In the genomic region with DNA sequence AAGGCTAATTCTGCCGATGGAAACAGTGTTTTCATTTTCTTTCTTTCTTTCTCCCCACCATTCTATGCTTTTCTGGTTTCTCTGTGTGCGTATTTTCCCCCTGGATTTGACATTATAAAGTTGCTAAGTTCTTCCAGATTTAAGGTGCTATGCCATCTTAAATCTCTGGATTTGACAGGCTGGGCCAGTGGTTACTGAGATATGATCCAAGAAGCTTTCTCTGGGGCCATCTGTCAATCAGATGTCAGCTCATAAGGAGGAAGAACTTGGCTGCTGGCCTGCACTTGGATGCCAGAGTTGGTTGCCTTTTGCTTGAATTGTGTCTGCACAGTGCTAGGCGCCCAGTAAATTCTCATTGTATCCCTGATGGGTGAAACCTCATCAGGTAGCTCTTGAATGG, we compare ENCODE assay signal across 33 cellular contexts. TPM values are rescaled to one million over a fixed set of nuclear protein-coding genes. Genes with fewer than 3 reads are reported as not detected.
"Had no signal": no experiment of that assay in that cellular context is flagged by ENCODE, and none has a peak within 500 bp of the region (broad histone marks: within the 10 kb centered on the region; RNA-seq: fewer than 3 reads in every experiment).

No MANE protein-coding gene starts in this region.

- H3K36me3 Mint-ChIP-seq: activated CD8-positive, alpha-beta memory T cell treated with anti-CD3 and anti-CD28 coated beads, Interleukin-2, amount 10 ng/mL, durations not matched to agents 7 days and 5 days; activated naive CD4-positive, alpha-beta T cell treated with anti-CD3 and anti-CD28 coated beads, Interleukin-2, amount 50 U/mL, for 24 hours; activated naive CD8-positive, alpha-beta T cell treated with anti-CD3 and anti-CD28 coated beads, Interleukin-2, amount 10 ng/mL, durations not matched to agents 7 days and 5 days had no signal

- H3K4me3 Mint-ChIP-seq: activated CD4-positive, alpha-beta memory T cell treated with anti-CD3 and anti-CD28 coated beads, Interleukin-2, amount 10 ng/mL, durations not matched to agents 7 days and 5 days; activated CD8-positive, alpha-beta memory T cell treated with anti-CD3 and anti-CD28 coated beads, Interleukin-2, amount 10 ng/mL, durations not matched to agents 7 days and 5 days; activated naive CD4-positive, alpha-beta T cell treated with anti-CD3 and anti-CD28 coated beads, Interleukin-2, amount 50 U/mL, for 24 hours; activated naive CD8-positive, alpha-beta T cell treated with anti-CD3 and anti-CD28 coated beads, Interleukin-2, amount 10 ng/mL, durations not matched to agents 7 days and 5 days; activated T-cell treated with anti-CD3 and anti-CD28 coated beads, Interleukin-2, amount 50 U/mL, for 24 hours had no signal

- H3K27ac ChIP-seq: ascending aorta, breast epithelium, SJCRH30, SK-N-MC, WERI-Rb-1 had no signal

- H3K4me1 ChIP-seq: ascending aorta, breast epithelium, SJCRH30 had no signal

- H3K27ac Mint-ChIP-seq: activated CD4-positive, alpha-beta memory T cell treated with anti-CD3 and anti-CD28 coated beads, Interleukin-2, amount 10 ng/mL, durations not matched to agents 7 days and 5 days; activated CD8-positive, alpha-beta memory T cell treated with anti-CD3 and anti-CD28 coated beads, Interleukin-2, amount 10 ng/mL, durations not matched to agents 7 days and 5 days; activated naive CD4-positive, alpha-beta T cell treated with anti-CD3 and anti-CD28 coated beads, Interleukin-2, amount 50 U/mL, for 24 hours; activated naive CD8-positive, alpha-beta T cell treated with anti-CD3 and anti-CD28 coated beads, Interleukin-2, amount 10 ng/mL, durations not matched to agents 7 days and 5 days; activated T-cell treated with anti-CD3 and anti-CD28 coated beads, Interleukin-2, amount 50 U/mL, for 24 hours; activated T-helper 2 cell treated with anti-CD3 and anti-CD28 coated beads, Interferon-gamma antibody, Interleukin-2, Interleukin-4, amounts not matched to agents 10 μg/mL and 5 μg/mL and 100 μg/mL, durations not matched to agents 14 hours and 24 hours and 36 hours had no signal

- H3K9me3 Mint-ChIP-seq: activated CD4-positive, alpha-beta memory T cell treated with anti-CD3 and anti-CD28 coated beads, Interleukin-2, amount 10 ng/mL, durations not matched to agents 7 days and 5 days; activated naive CD4-positive, alpha-beta T cell treated with anti-CD3 and anti-CD28 coated beads, Interleukin-2, amount 50 U/mL, for 24 hours; activated naive CD8-positive, alpha-beta T cell treated with anti-CD3 and anti-CD28 coated beads, Interleukin-2, amount 10 ng/mL, durations not matched to agents 7 days and 5 days; activated T-cell treated with anti-CD3 and anti-CD28 coated beads, Interleukin-2, amount 50 U/mL, for 24 hours; activated T-helper 2 cell treated with anti-CD3 and anti-CD28 coated beads, Interferon-gamma antibody, Interleukin-2, Interleukin-4, amounts not matched to agents 10 μg/mL and 5 μg/mL and 100 μg/mL, durations not matched to agents 14 hours and 24 hours and 36 hours had no signal

- DNase-seq: activated CD4-positive, alpha-beta memory T cell treated with anti-CD3 and anti-CD28 coated beads, Interleukin-2, amount 10 ng/mL, durations not matched to agents 7 days and 5 days; activated CD4-positive, alpha-beta T cell treated with anti-CD3 and anti-CD28 coated beads for 1 hour; activated CD4-positive, alpha-beta T cell treated with anti-CD3 and anti-CD28 coated beads for 48 hours; activated CD4-positive, CD25-positive, alpha-beta regulatory T cell; activated CD8-positive, alpha-beta memory T cell treated with anti-CD3 and anti-CD28 coated beads for 24 hours; activated CD8-positive, alpha-beta memory T cell treated with anti-CD3 and anti-CD28 coated beads, Interleukin-2, amount 10 ng/mL, durations not matched to agents 7 days and 5 days; activated gamma-delta T cell; activated naive CD4-positive, alpha-beta T cell treated with Interleukin-2 at 50 U/mL for 16 hours; activated naive CD8-positive, alpha-beta T cell treated with anti-CD3 and anti-CD28 coated beads, Interleukin-2, amount 10 ng/mL, durations not matched to agents 7 days and 5 days; activated T-cell treated with anti-CD3 and anti-CD28 coated beads, Interleukin-2, amount 50 U/mL, for 24 hours; amygdala; Karpas-422; KBM-7; MG63; NCI-H1092; NCI-H1436 treated with DMSO at 0.1 percent for 48 hours; NCI-H1694 treated with DMSO at 0.1 percent for 48 hours; NCI-H2029; NCI-H2227 treated with DMSO at 0.1 percent for 48 hours; NCI-H526 treated with DMSO at 0.1 percent for 48 hours; NCI-H774; SHP77; SJCRH30; T1000; WERI-Rb-1 had no signal

- H3K27me3 ChIP-seq: ascending aorta, breast epithelium, MG63, SJCRH30 had no signal

- H3K4me3 ChIP-seq: ascending aorta, breast epithelium, MG63, SJCRH30, SK-N-MC had no signal

- H3K4me1 Mint-ChIP-seq: activated CD4-positive, alpha-beta memory T cell treated with anti-CD3 and anti-CD28 coated beads, Interleukin-2, amount 10 ng/mL, durations not matched to agents 7 days and 5 days; activated naive CD4-positive, alpha-beta T cell treated with anti-CD3 and anti-CD28 coated beads, Interleukin-2, amount 50 U/mL, for 24 hours had no signal

- H3K9me3 ChIP-seq: ascending aorta, breast epithelium, MG63, SJCRH30 had no signal

- ATAC-seq: activated CD8-positive, alpha-beta memory T cell treated with anti-CD3 and anti-CD28 coated beads, Interleukin-2, amount 10 ng/mL, durations not matched to agents 7 days and 5 days; Panc1 had no signal

- H3K36me3 ChIP-seq: ascending aorta, breast epithelium, MG63, SJCRH30, WERI-Rb-1 had no signal

RNA-seq across cellular contexts. Expression of a gene that starts 39.7 kb away (rescaled TPM):
- total RNA-seq: activated CD4-positive, alpha-beta memory T cell treated with anti-CD3 and anti-CD28 coated beads, Interleukin-2, amount 10 ng/mL, durations not matched to agents 7 days and 5 days; activated CD8-positive, alpha-beta memory T cell treated with anti-CD3 and anti-CD28 coated beads, Interleukin-2, amount 10 ng/mL, durations not matched to agents 7 days and 5 days; activated naive CD8-positive, alpha-beta T cell treated with anti-CD3 and anti-CD28 coated beads, Interleukin-2, amount 10 ng/mL, durations not matched to agents 7 days and 5 days; activated T-helper 2 cell treated with anti-CD3 and anti-CD28 coated beads, Interferon-gamma antibody, Interleukin-2, Interleukin-4, amounts not matched to agents 10 μg/mL and 5 μg/mL and 100 μg/mL, durations not matched to agents 14 hours and 24 hours and 36 hours; T-helper 1 cell treated with Interleukin-12 subunit alpha and Interleukin-12 subunit beta and Interleukin-4 antibody, amounts not matched to agents 30 ng/mL and 1 ng/mL, for 36 hours; T-helper 2 cell treated with Interferon-gamma antibody and Interleukin-4, amounts not matched to agents 100 ng/mL and 5 ng/mL, for 36 hours had no signal
